9 cellular contexts compared by ENCODE assay signal in the genomic region with DNA sequence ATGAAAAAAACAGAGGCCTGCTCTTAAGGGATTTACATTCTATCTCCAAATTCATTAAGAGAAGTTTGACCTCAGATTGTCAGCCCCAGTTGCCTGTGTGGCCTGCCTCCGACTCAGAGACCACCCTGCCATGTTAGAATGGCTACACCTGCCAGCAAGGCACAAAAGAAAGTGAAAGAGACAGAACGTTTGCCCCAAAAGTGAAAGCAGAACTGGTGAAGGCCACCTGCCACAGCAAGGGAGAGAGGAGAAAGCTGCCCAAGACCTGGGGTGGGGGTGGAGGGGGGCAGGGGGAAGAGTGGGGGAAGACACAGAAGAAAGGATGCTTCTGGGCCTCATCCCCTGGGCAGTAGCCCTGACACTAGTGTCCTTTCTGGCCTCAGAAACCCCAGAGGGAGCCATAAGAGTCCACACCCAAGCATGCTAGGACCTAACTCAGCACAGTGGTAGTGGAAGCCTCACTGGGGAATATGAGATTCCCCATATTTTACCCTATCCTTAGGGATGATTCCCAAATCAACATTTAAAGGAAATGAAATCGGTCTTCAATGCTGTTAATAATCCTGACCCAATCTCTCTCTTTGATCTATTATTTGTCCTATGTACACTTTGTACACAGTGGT.
DNase-seq lines count a peak whose midpoint lies in the region; ATAC-seq and TF ChIP-seq lines count a peak whose summit lies in the region.
"Had no signal": no experiment of that assay in that cellular context is flagged by ENCODE, and none has a peak within 500 bp of the region (broad histone marks: within the 10 kb centered on the region; RNA-seq: fewer than 3 reads in every experiment).

No MANE protein-coding gene starts in this region.

- no peaks in the 10 kb centered on the region for H3K27me3 Mint-ChIP-seq in naive B cell

- intact Hi-C loops in thyroid gland (cut with DNase I), result no loop called here

- no peak for TF ChIP-seq CTCF in thyroid gland (IDR thresholded peaks at IDR 0.05)

- no peak for TF ChIP-seq POLR2A in thyroid gland (IDR thresholded peaks at IDR 0.05)

- H3K4me3 ChIP-seq in thyroid gland (replicated peaks in 1 of 3), result no peak overlapping the region

- H3K27ac ChIP-seq in thyroid gland, result no peak overlapping the region

- no peaks in the 10 kb centered on the region for H3K36me3 Mint-ChIP-seq in naive B cell

- peak overlapping the region in 5 of 6 donors; percentile 64 to 89 (median 87) for H3K27ac Mint-ChIP-seq in naive B cell

- peak overlapping the region; percentile 3 to 86 (median 68) for H3K4me3 Mint-ChIP-seq in naive B cell

- WGBS in thyroid gland, 2 donors, result 66 to 89% methylated on average over 3 of the region's 3 CpGs

- peaks cover 41 to 47% (median 44%) of the 10 kb centered on the region in 3 donors for H3K4me1 Mint-ChIP-seq in naive B cell

- peak; percentile 91 for ATAC-seq in GM19043 (IDR thresholded peaks at IDR 0.05; ENCODE audit: low read depth, unreplicated experiment)
- ATAC-seq in HG02588 (IDR thresholded peaks at IDR 0.05; ENCODE audit: unreplicated experiment), result peak; percentile 96
- ATAC-seq in HG03469 (IDR thresholded peaks at IDR 0.05; ENCODE audit: unreplicated experiment), result peak; percentile 97
- ATAC-seq in naive B cell (ENCODE audit: low read depth in 2 of 2), result peak; percentile 97 to 98

- no peaks in the 10 kb centered on the region for H3K27me3 ChIP-seq in thyroid gland

- H3K36me3 ChIP-seq in thyroid gland, result no peaks in the 10 kb centered on the region

- peaks cover 0 to 4% (median 0%) of the 10 kb centered on the region in 7 donors for H3K9me3 Mint-ChIP-seq in naive B cell

- H3K9me3 ChIP-seq in thyroid gland, result no peaks in the 10 kb centered on the region

- peaks cover 4 to 11% of the 10 kb centered on the region in 2 donors for H3K4me1 ChIP-seq in thyroid gland

- DNase-seq in naive B cell (peak; percentile 74), thyroid gland (no peak), GM03348 (ENCODE audit: low spot score) (no peak)
- no peak for DNase-seq in stimulated activated CD4-positive, alpha-beta T cell treated with anti-CD3 and anti-CD28 coated beads, Interleukin-2, amount 100 ng/mL, for 48 hours
- DNase-seq: activated T-cell treated with anti-CD3 and anti-CD28 coated beads, Interleukin-2, amount 50 U/mL, for 48 hours; SHP77 had no signal
